In genomic region chr1:85276290-85277026, GRCh38 we compare ENCODE assay signal across 8 cellular contexts. TPM values are rescaled to one million over a fixed set of nuclear protein-coding genes. Genes with fewer than 3 reads are reported as not detected.
DNase-seq lines count a peak whose midpoint lies in the region; ATAC-seq and TF ChIP-seq lines count a peak whose summit lies in the region.

Gene BCL10, minus strand, starts transcription at chr1:85276632. Its CDS starts 280 bp downstream, at chr1:85276352.

- TF ChIP-seq CTCF in GM13977 (IDR thresholded peaks at IDR 0.05; ENCODE audit: extremely low read depth, insufficient read depth, missing control alignments) (no peak), heart right ventricle (IDR thresholded peaks at IDR 0.05) (no peak), upper lobe of left lung (IDR thresholded peaks at IDR 0.05) (peak in 1 of 6 experiments; percentile 11)

- H3K4me3 ChIP-seq in heart right ventricle (peak within 1 kb of the TSS; percentile 68 to 98 (median 90)), upper lobe of left lung (peak within 1 kb of the TSS; percentile 74 to 93 (median 76))

- no peaks in the 10 kb centered on the region for H3K9me3 Mint-ChIP-seq in T-helper 1 cell treated with Interleukin-12 subunit alpha and Interleukin-12 subunit beta and Interleukin-4 antibody, amounts not matched to agents 30 μg/mL and 1 μg/mL, for 36 hours

- in situ Hi-C loops in GM13977 (cut with MboI; ENCODE audit: low pct_unique_long_range_greater_than_20kb, low sequenced_read_pairs, unreplicated experiment), result no loop called here

- H3K4me1 Mint-ChIP-seq in T-helper 1 cell treated with Interleukin-12 subunit alpha and Interleukin-12 subunit beta and Interleukin-4 antibody, amounts not matched to agents 30 μg/mL and 1 μg/mL, for 36 hours (ENCODE audit: low read depth), result peaks cover 46% of the 10 kb centered on the region

- peak within 1 kb of the TSS; percentile 80 for H3K4me3 Mint-ChIP-seq in T-helper 1 cell treated with Interleukin-12 subunit alpha and Interleukin-12 subunit beta and Interleukin-4 antibody, amounts not matched to agents 30 μg/mL and 1 μg/mL, for 36 hours

- peak in 1 of 4 donors; percentile 33 for TF ChIP-seq EP300 in upper lobe of left lung (IDR thresholded peaks at IDR 0.05)

- WGBS in heart right ventricle, 2 donors, result 0% methylated on average over 58 to 72 of the region's 72 CpGs
- 1% methylated on average over 23 to 31 of the region's 72 CpGs for WGBS in upper lobe of left lung, 2 donors

- DNase-seq in GM13977 (ENCODE audit: low spot score) (peak; percentile 96), NCI-H1694 (lab: John Stamatoyannopoulos, UW) (peak; percentile 96), amniotic stem cell (lab: John Stamatoyannopoulos, UW) (peak; percentile 98), heart right ventricle (peak; percentile 97 to 99), posterior cingulate gyrus (peak; percentile 95 to 100 (median 99)), upper lobe of left lung (peak; percentile 100)

- no peaks in the 10 kb centered on the region for H3K27me3 ChIP-seq in heart right ventricle
- no peaks in the 10 kb centered on the region for H3K27me3 ChIP-seq in upper lobe of left lung

- H3K36me3 Mint-ChIP-seq in T-helper 1 cell treated with Interleukin-12 subunit alpha and Interleukin-12 subunit beta and Interleukin-4 antibody, amounts not matched to agents 30 μg/mL and 1 μg/mL, for 36 hours (ENCODE audit: low read depth), result peaks cover 24% of the 10 kb centered on the region

- peak in 3 of 4 donors; percentile 81 to 94 (median 90) for TF ChIP-seq POLR2A in upper lobe of left lung (IDR thresholded peaks at IDR 0.05)

- peaks cover 12 to 67% (median 35%) of the 10 kb centered on the region in 9 donors for H3K4me1 ChIP-seq in heart right ventricle
- peaks cover 28 to 39% (median 32%) of the 10 kb centered on the region in 4 donors for H3K4me1 ChIP-seq in upper lobe of left lung

- H3K9me3 ChIP-seq in heart right ventricle (no peaks in the 10 kb centered on the region), upper lobe of left lung (no peaks in the 10 kb centered on the region)

- peaks cover 23% of the 10 kb centered on the region for H3K27me3 Mint-ChIP-seq in T-helper 1 cell treated with Interleukin-12 subunit alpha and Interleukin-12 subunit beta and Interleukin-4 antibody, amounts not matched to agents 30 μg/mL and 1 μg/mL, for 36 hours (ENCODE audit: low read depth)

- H3K36me3 ChIP-seq in heart right ventricle (peaks cover 0 to 18% (median 0%) of the 10 kb centered on the region in 9 donors), upper lobe of left lung (peaks cover 0 to 9% (median 0%) of the 10 kb centered on the region in 4 donors)

- ATAC-seq in HG02884 (IDR thresholded peaks at IDR 0.05; ENCODE audit: unreplicated experiment) (peak; percentile 90), heart right ventricle (peak; percentile 98 to 100 (median 99)), upper lobe of left lung (ENCODE audit: low FRiP score in 2 of 2) (peak; percentile 98 to 100)

- intact Hi-C loops in heart right ventricle (cut with DNase I) (loop anchor here in 1 of 10 donors (1.0 to 5.0 kb wide), 3 partner anchors 18 to 301 kb away; partner anchors contain the start of gene C1orf52), posterior cingulate gyrus (cut with DNase I) (no loop called here)

- peak within 1 kb of the TSS; percentile 92 for H3K27ac Mint-ChIP-seq in T-helper 1 cell treated with Interleukin-12 subunit alpha and Interleukin-12 subunit beta and Interleukin-4 antibody, amounts not matched to agents 30 μg/mL and 1 μg/mL, for 36 hours

- peak within 1 kb of the TSS; percentile 82 to 99 (median 96) for H3K27ac ChIP-seq in heart right ventricle
- H3K27ac ChIP-seq in upper lobe of left lung, result peak within 1 kb of the TSS; percentile 93 to 100 (median 98)

RNA-seq across cellular contexts. Expression of gene BCL10, which starts in this region (rescaled TPM):
- total RNA-seq in heart right ventricle (10 to 100 TPM in 3 of 10 donors, 1 to 10 TPM in 7; 6.2 to 15.3 (median 9.4) TPM), upper lobe of left lung (10 to 100 TPM; 14.5 to 31.0 (median 20.4) TPM)
- 1 to 10 TPM; 4.1 to 4.3 TPM for polyA plus RNA-seq in heart right ventricle

Comparison
In these comparisons a context has a peak if more than half of its experiments do, and no peak if none do; other contexts are left out.
1. Peak in every context shown above with its lines: DNase-seq, ATAC-seq, H3K4me3 ChIP-seq and H3K27ac ChIP-seq.